Comparison of ENCODE assay signal across 8 cellular contexts in genomic region chr1:54973205-54973921, GRCh38. TPM values are rescaled to one million over a fixed set of nuclear protein-coding genes. Genes with fewer than 3 reads are reported as not detected.
DNase-seq lines count a peak whose midpoint lies in the region; ATAC-seq and TF ChIP-seq lines count a peak whose summit lies in the region.

No MANE protein-coding gene starts in this region.

- ATAC-seq in GM21423 (IDR thresholded peaks at IDR 0.05; ENCODE audit: unreplicated experiment) (no peak), GM19455 (IDR thresholded peaks at IDR 0.05; ENCODE audit: unreplicated experiment) (no peak), GM18511 (IDR thresholded peaks at IDR 0.05; ENCODE audit: unreplicated experiment) (no peak), HG02623 (IDR thresholded peaks at IDR 0.05; ENCODE audit: unreplicated experiment) (no peak)

- peak overlapping the region; percentile 99 for H3K27ac Mint-ChIP-seq in glutamatergic neuron (ENCODE audit: unreplicated experiment)

- in situ Hi-C loops in SK-MEL-5 (cut with HindIII; ENCODE audit: low pct_unique_long_range_greater_than_20kb, low sequenced_read_pairs): no loop called here

- peaks cover 10% of the 10 kb centered on the region for H3K27me3 Mint-ChIP-seq in glutamatergic neuron (ENCODE audit: unreplicated experiment)

- TF ChIP-seq CTCF in GM12874 (IDR thresholded peaks at IDR 0.05; ENCODE audit: insufficient read depth, low read depth, low read length) (0 out of 2 replicates have a peak, but pooled peaks have one; percentile 7), glutamatergic neuron (IDR thresholded peaks at IDR 0.05; ENCODE audit: partially characterized antibody, unreplicated experiment) (no peak)

- H3K4me1 Mint-ChIP-seq in glutamatergic neuron (ENCODE audit: low read depth, unreplicated experiment): peaks cover 21% of the 10 kb centered on the region

- DNase-seq in SK-MEL-5 (ENCODE audit: low read depth, low spot score): peak; percentile 54
- peak; percentile 60 for DNase-seq in glutamatergic neuron
- peak; percentile 64 for DNase-seq in retina

- no peaks in the 10 kb centered on the region for H3K36me3 Mint-ChIP-seq in glutamatergic neuron (ENCODE audit: unreplicated experiment)

- H3K4me3 Mint-ChIP-seq in glutamatergic neuron (ENCODE audit: unreplicated experiment): peak overlapping the region; percentile 14

- H3K9me3 Mint-ChIP-seq in glutamatergic neuron (ENCODE audit: unreplicated experiment): peaks cover 9% of the 10 kb centered on the region

RNA-seq across cellular contexts. Expression of gene TMEM61, which starts 7.1 kb away (rescaled TPM):
- not detected in 2 replicates for total RNA-seq in SK-MEL-5 (2014; rRNA removed; shearing (Covaris generic))
- not detected in 2 replicates for polyA plus RNA-seq in SK-MEL-5 (2015; cell fraction: cytosol; rRNA removed)
- not detected in 2 replicates for polyA plus RNA-seq in SK-MEL-5 (2015; cell fraction: nucleus; rRNA removed)
- total RNA-seq in glutamatergic neuron (ENCODE audit: unreplicated experiment): not detected

RNA-seq across cellular contexts. Expression of gene BSND, which starts 25.4 kb away (rescaled TPM):
- total RNA-seq in SK-MEL-5 (2014; rRNA removed; shearing (Covaris generic)): not detected in 2 replicates
- polyA plus RNA-seq in SK-MEL-5 (2015; cell fraction: cytosol; rRNA removed): not detected in 2 replicates
- not detected in 2 replicates for polyA plus RNA-seq in SK-MEL-5 (2015; cell fraction: nucleus; rRNA removed)
- not detected for total RNA-seq in glutamatergic neuron (ENCODE audit: unreplicated experiment)
